10 cellular contexts compared by ENCODE assay signal in the genomic region with DNA sequence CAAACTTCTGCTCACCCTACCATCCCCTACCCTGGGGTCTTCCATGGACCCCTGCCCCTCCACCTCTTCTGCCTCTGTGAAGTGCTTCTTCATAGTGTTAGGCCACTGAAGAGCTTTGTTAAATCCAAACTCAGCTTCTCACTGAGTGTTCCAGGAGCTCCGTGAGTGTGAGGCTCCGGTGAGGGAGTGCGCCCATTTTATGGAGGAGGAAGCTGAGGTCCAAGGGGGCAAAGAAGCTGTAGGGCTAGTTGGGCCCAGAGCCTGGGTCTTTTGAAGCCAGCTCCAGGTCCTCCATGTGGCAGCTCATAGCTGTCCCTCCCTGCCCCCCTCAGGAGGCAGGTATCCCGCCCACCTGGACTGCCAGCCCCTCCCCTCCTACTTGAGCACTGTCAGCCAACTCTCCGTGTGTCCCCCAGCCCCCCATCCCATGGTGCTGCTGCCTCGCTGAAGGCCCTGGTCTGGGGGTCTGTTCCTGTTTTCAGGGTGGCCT. TPM values are rescaled to one million over a fixed set of nuclear protein-coding genes. Genes with fewer than 3 reads are reported as not detected.
DNase-seq lines count a peak whose midpoint lies in the region; ATAC-seq and TF ChIP-seq lines count a peak whose summit lies in the region.
"Had no signal": no experiment of that assay in that cellular context is flagged by ENCODE, and none has a peak within 500 bp of the region (broad histone marks: within the 10 kb centered on the region; RNA-seq: fewer than 3 reads in every experiment).

No MANE protein-coding gene starts in this region.

- no peaks in the 10 kb centered on the region for H3K9me3 ChIP-seq in T-helper 17 cell (ENCODE audit: control insufficient read depth, low read length, poor library complexity, severe bottlenecking)

- peaks cover 67% of the 10 kb centered on the region for H3K4me1 Mint-ChIP-seq in T-helper 17 cell

- TF ChIP-seq CTCF in foreskin keratinocyte (conservative IDR thresholded peaks at IDR 0.05): no peak

- DNase-seq in GM19238 (ENCODE audit: insufficient read length, low spot score) (peak; percentile 7), T-helper 17 cell (no peak), foreskin keratinocyte (no peak), NCI-H2081 (lab: John Stamatoyannopoulos, UW) (no peak), NCI-H69 (lab: John Stamatoyannopoulos, UW) (no peak), NCI-H2081 treated with DMSO at 0.1 percent for 48 hours (lab: John Stamatoyannopoulos, UW) (no peak)
- peak; percentile 28 to 44 for DNase-seq in stimulated activated CD4-positive, alpha-beta T cell treated with anti-CD3 and anti-CD28 coated beads, Interleukin-4, amount 100 ng/mL, for 48 hours (ENCODE audit: low read depth in 2 of 2)
- DNase-seq: NCI-H1105 treated with DMSO at 0.1 percent for 48 hours had no signal

- ATAC-seq in T-helper 17 cell (no peak), foreskin keratinocyte (no peak), HG02885 (IDR thresholded peaks at IDR 0.05; ENCODE audit: poor library complexity, unreplicated experiment) (no peak)

- H3K27me3 ChIP-seq in foreskin keratinocyte: peaks cover 18% of the 10 kb centered on the region

- H3K27ac Mint-ChIP-seq in T-helper 17 cell: peak overlapping the region; percentile 100

- H3K4me3 Mint-ChIP-seq in T-helper 17 cell: peak overlapping the region; percentile 98

- H3K27ac ChIP-seq in foreskin keratinocyte: peak overlapping the region; percentile 32
- H3K27ac ChIP-seq: VCaP had no signal

- H3K27me3 Mint-ChIP-seq in T-helper 17 cell: no peaks in the 10 kb centered on the region

- H3K36me3 Mint-ChIP-seq in T-helper 17 cell (ENCODE audit: low read depth): peaks cover 8% of the 10 kb centered on the region

- H3K4me1 ChIP-seq in foreskin keratinocyte: no peaks in the 10 kb centered on the region

RNA-seq across cellular contexts. Expression of gene FMNL1, which starts 6.0 kb away (rescaled TPM):
- 100 to 1,000 TPM; 509 to 550 TPM for total RNA-seq in T-helper 17 cell
- total RNA-seq in foreskin keratinocyte: 0.48 and 1.6 TPM in 2 replicates
- 0.91 and 2.0 TPM in 2 replicates for polyA plus RNA-seq in foreskin keratinocyte

RNA-seq across cellular contexts. Expression of gene SPATA32, which starts 34.2 kb away (rescaled TPM):
- total RNA-seq in T-helper 17 cell (under 1 TPM in 1 of 2 donors, not detected in 1; 0.17 TPM), foreskin keratinocyte (not detected in 2 replicates)
- polyA plus RNA-seq in foreskin keratinocyte: not detected in 2 replicates

Comparison
In these comparisons a context has a peak if more than half of its experiments do, and no peak if none do; other contexts are left out.
1. DNase-seq: peak in GM19238 (single experiment) and stimulated activated CD4-positive, alpha-beta T cell treated with anti-CD3 and anti-CD28 coated beads, Interleukin-4, amount 100 ng/mL, for 48 hours (2 of 2); none in T-helper 17 cell (0 of 3), foreskin keratinocyte (0 of 2), NCI-H2081 (0 of 2), NCI-H69 (single experiment) and NCI-H2081 treated with DMSO at 0.1 percent for 48 hours (single experiment).
2. RNA of gene FMNL1, which starts 6.0 kb away (total RNA-seq): 509 to 550 TPM in T-helper 17 cell; 0.48 to 1.6 TPM in foreskin keratinocyte; every median in the first group is over 100 times any median in the second.